In genomic region chr15:99409097-99409473, GRCh38 we compare ENCODE assay signal across 8 cellular contexts.
A peak's percentile ranks its signal among the peaks of the same experiment; 100 is the strongest.
DNase-seq lines count a peak whose midpoint lies in the region; ATAC-seq, FAIRE-seq and TF ChIP-seq lines count a peak whose summit lies in the region.

No MANE protein-coding gene starts in this region.

- POLR2A ChIA-PET in endothelial cell of umbilical vein (lab: Charles Lee) = interaction anchor here (1.2 kb wide), 1 partner anchor 294 kb away, joined by 3 read pairs; no protein-coding TSS in a partner anchor

- H3K27ac ChIP-seq in endothelial cell of umbilical vein (ENCODE audit: insufficient read depth, low read depth, low read length) = no peak overlapping the region

- H3K79me2 ChIP-seq in endothelial cell of umbilical vein (ENCODE audit: control insufficient read depth, insufficient read depth, low read length) = no peaks in the 10 kb centered on the region

- BruUV-seq in endothelial cell of umbilical vein (replicated peaks; lab: Mats Ljungman, UMichigan) = no TSS peak

- intact Hi-C loops in endothelial cell of umbilical vein (cut with micrococcal nuclease) = loop anchor here (1.0 to 5.0 kb wide), 2 partner anchors 158 to 295 kb away; partner anchors contain the start of gene MEF2A

- peak; percentile 30 to 53 for TF ChIP-seq CTCF in endothelial cell of umbilical vein (IDR thresholded peaks at IDR 0.05; ENCODE audit: extremely low read depth in 1 of 2, insufficient read depth in 1 of 2, low read depth in 1 of 2, low read length in 2 of 2)

- DNase-seq in COR-L47 (lab: John Stamatoyannopoulos, UW) (peak; percentile 29), RKO (ENCODE audit: low spot score) (peak; percentile 57), endothelial cell of umbilical vein (ENCODE audit: low read depth, low spot score) (peak; percentile 40), mucosa of gallbladder (ENCODE audit: low spot score) (peak; percentile 57), OCI-M2 (lab: John Stamatoyannopoulos, UW; ENCODE audit: unreplicated experiment) (no peak), NCI-H226 (no peak)

- CTCF ChIA-PET in endothelial cell of umbilical vein (lab: Charles Lee) = interaction anchor here (0.7 to 4.9 kb wide), 32 partner anchors 12 to 347 kb away, joined by 3 to 121 read pairs (median 3); partner anchors contain the start of gene MEF2A

- peak; percentile 58 for ATAC-seq in GM21529 (IDR thresholded peaks at IDR 0.05; ENCODE audit: unreplicated experiment)
- no peak for ATAC-seq in HG02678 (IDR thresholded peaks at IDR 0.05; ENCODE audit: unreplicated experiment)

- no peak overlapping the region for H3K4me3 ChIP-seq in endothelial cell of umbilical vein (replicated peaks in 1 of 3; ENCODE audit: insufficient read depth in 1 of 3, low read depth in 1 of 3, low read length in 3 of 3)

- TF ChIP-seq POLR2A in endothelial cell of umbilical vein (IDR thresholded peaks at IDR 0.05; ENCODE audit: low read depth, low read length) = no peak

- H3K9me1 ChIP-seq in endothelial cell of umbilical vein (replicated peaks; ENCODE audit: control insufficient read depth, extremely low read depth, insufficient read depth, low read length) = no peaks in the 10 kb centered on the region

- FAIRE-seq in endothelial cell of umbilical vein (lab: Jason Lieb, UNC) = peak; percentile 66

- dilution Hi-C loops in endothelial cell of umbilical vein (cut with MboI; ENCODE audit: extremely low pct_ligation_motif_present, low sequenced_read_pairs) = no loop called here

- no peaks in the 10 kb centered on the region for H3K9me3 ChIP-seq in endothelial cell of umbilical vein (replicated peaks; ENCODE audit: control insufficient read depth, insufficient read depth, low read length)

- H3K36me3 ChIP-seq in endothelial cell of umbilical vein (ENCODE audit: control insufficient read depth in 2 of 2, extremely low read depth in 1 of 2, insufficient read depth in 2 of 2, low read length in 2 of 2) = no peaks in the 10 kb centered on the region

- no peak overlapping the region for H3K9ac ChIP-seq in endothelial cell of umbilical vein (replicated peaks; ENCODE audit: extremely low read depth, insufficient read depth, low read length)

- no peaks in the 10 kb centered on the region for H3K27me3 ChIP-seq in endothelial cell of umbilical vein (ENCODE audit: control insufficient read depth in 2 of 2, insufficient read depth in 2 of 2, low read length in 2 of 2)

- no peak overlapping the region for H2AFZ ChIP-seq in endothelial cell of umbilical vein (ENCODE audit: low read depth, low read length)

- H4K20me1 ChIP-seq in endothelial cell of umbilical vein (replicated peaks; ENCODE audit: control insufficient read depth, extremely low read depth, insufficient read depth, low read length) = no peaks in the 10 kb centered on the region

- H3K4me1 ChIP-seq in endothelial cell of umbilical vein (ENCODE audit: control insufficient read depth, extremely low read depth, insufficient read depth, low read length) = no peaks in the 10 kb centered on the region

- H3K4me2 ChIP-seq in endothelial cell of umbilical vein (ENCODE audit: insufficient read depth, low read length) = no peak overlapping the region

TF ChIP-seq in endothelial cell of umbilical vein, 7 proteins besides CTCF, POLR2A, EP300 and RAD21:
- TF ChIP-seq MYC (IDR thresholded peaks at IDR 0.05; ENCODE audit: low read depth, low read length) = no peak
- no peak for TF ChIP-seq FOS (IDR thresholded peaks at IDR 0.05; ENCODE audit: borderline replicate concordance, insufficient read depth, low read length)
- TF ChIP-seq POLR2AphosphoS5 (IDR thresholded peaks at IDR 0.05; ENCODE audit: insufficient read depth, low read depth, low read length) = no peak
- no peak for TF ChIP-seq EZH2 (IDR thresholded peaks at IDR 0.05; ENCODE audit: borderline replicate concordance, low read depth, low read length, severe bottlenecking)

Comparison
In these comparisons a context has a peak if more than half of its experiments do, and no peak if none do; other contexts are left out.
1. DNase-seq: peak in COR-L47 (single experiment), RKO (single experiment), endothelial cell of umbilical vein (single experiment) and mucosa of gallbladder (single experiment); none in OCI-M2 (single experiment) and NCI-H226 (single experiment).